In genomic region chr5:119411935-119412623, GRCh38 we compare ENCODE assay signal across 8 cellular contexts. TPM values are rescaled to one million over a fixed set of nuclear protein-coding genes. Genes with fewer than 3 reads are reported as not detected.
DNase-seq lines count a peak whose midpoint lies in the region; ATAC-seq and TF ChIP-seq lines count a peak whose summit lies in the region.

No MANE protein-coding gene starts in this region.

- no peaks in the 10 kb centered on the region for H3K27me3 Mint-ChIP-seq in activated T-cell treated with anti-CD3 and anti-CD28 coated beads, Interleukin-2, amount 50 U/mL, for 72 hours (ENCODE audit: low read depth)
- peaks cover 0 to 5% (median 0%) of the 10 kb centered on the region in 5 donors for H3K27me3 Mint-ChIP-seq in naive thymus-derived CD4-positive, alpha-beta T cell

- peaks cover 42% of the 10 kb centered on the region for H3K4me1 Mint-ChIP-seq in activated T-cell treated with anti-CD3 and anti-CD28 coated beads, Interleukin-2, amount 50 U/mL, for 72 hours (ENCODE audit: low read depth)
- H3K4me1 Mint-ChIP-seq in naive thymus-derived CD4-positive, alpha-beta T cell = peaks cover 11 to 32% (median 20%) of the 10 kb centered on the region in 7 donors

- H3K9me3 Mint-ChIP-seq in activated T-cell treated with anti-CD3 and anti-CD28 coated beads, Interleukin-2, amount 50 U/mL, for 72 hours = no peaks in the 10 kb centered on the region
- H3K9me3 Mint-ChIP-seq in naive thymus-derived CD4-positive, alpha-beta T cell = no peaks in the 10 kb centered on the region

- H3K27ac ChIP-seq in naive thymus-derived CD4-positive, alpha-beta T cell (ENCODE audit: low read depth, low read length) = peak overlapping the region; percentile 15
- H3K27ac ChIP-seq in upper lobe of right lung = peak overlapping the region; percentile 70

- H3K36me3 Mint-ChIP-seq in activated T-cell treated with anti-CD3 and anti-CD28 coated beads, Interleukin-2, amount 50 U/mL, for 72 hours (ENCODE audit: insufficient read depth in 2 of 2) = no peaks in the 10 kb centered on the region
- no peaks in the 10 kb centered on the region for H3K36me3 Mint-ChIP-seq in naive thymus-derived CD4-positive, alpha-beta T cell

- H3K4me3 ChIP-seq in fibroblast of pulmonary artery (replicated peaks; ENCODE audit: low read depth, low read length) = peak overlapping the region; percentile 64
- H3K4me3 ChIP-seq in naive thymus-derived CD4-positive, alpha-beta T cell (ENCODE audit: low read length) = peak overlapping the region; percentile 59
- peak overlapping the region; percentile 51 for H3K4me3 ChIP-seq in upper lobe of right lung

- intact Hi-C loops in naive thymus-derived CD4-positive, alpha-beta T cell (cut with micrococcal nuclease) = loop anchor here (1.0 to 5.0 kb wide), 10 partner anchors 23 to 424 kb away; partner anchors contain the start of gene DTWD2 (in 2 of the 2)
- intact Hi-C loops in upper lobe of right lung (cut with DNase I) = no loop called here

- peak overlapping the region; percentile 93 for H3K27ac Mint-ChIP-seq in activated T-cell treated with anti-CD3 and anti-CD28 coated beads, Interleukin-2, amount 50 U/mL, for 72 hours
- H3K27ac Mint-ChIP-seq in naive thymus-derived CD4-positive, alpha-beta T cell = peak overlapping the region; percentile 55 to 86 (median 76)

- TF ChIP-seq CTCF in fibroblast of pulmonary artery (IDR thresholded peaks at IDR 0.05; ENCODE audit: low read length, missing control alignments) (peak; percentile 85), upper lobe of right lung (IDR thresholded peaks at IDR 0.05) (peak; percentile 96)

- ATAC-seq in GM21526 (IDR thresholded peaks at IDR 0.05; ENCODE audit: low FRiP score, unreplicated experiment) (peak; percentile 70), upper lobe of right lung (peak; percentile 97)
- ATAC-seq in activated T-cell treated with anti-CD3 and anti-CD28 coated beads, Interleukin-2, amount 50 U/mL, for 72 hours (replicated peaks in 1 of 2) = peak; percentile 67 to 71
- ATAC-seq in naive thymus-derived CD4-positive, alpha-beta T cell = peak; percentile 92

- DNase-seq in DMS79 treated with DMSO at 0.1 percent for 48 hours (lab: John Stamatoyannopoulos, UW) (peak; percentile 42), HuH-7 (ENCODE audit: low spot score) (peak; percentile 29), OCI-M1 (lab: John Stamatoyannopoulos, UW) (peak; percentile 59), fibroblast of pulmonary artery (ENCODE audit: low read depth) (peak; percentile 87), upper lobe of right lung (peak; percentile 69)
- DNase-seq in activated T-cell treated with anti-CD3 and anti-CD28 coated beads, Interleukin-2, amount 50 U/mL, for 72 hours = peak; percentile 50 to 60
- peak in 7 of 9 donors; percentile 54 to 73 (median 68) for DNase-seq in naive thymus-derived CD4-positive, alpha-beta T cell

- H3K9me3 ChIP-seq in naive thymus-derived CD4-positive, alpha-beta T cell (ENCODE audit: control insufficient read depth in 2 of 3, low read length in 3 of 3) = no peaks in the 10 kb centered on the region
- H3K9me3 ChIP-seq in upper lobe of right lung = no peaks in the 10 kb centered on the region

- CTCF ChIA-PET in naive thymus-derived CD4-positive, alpha-beta T cell (lab: Charles Lee) = interaction anchor here (0.6 to 6.7 kb wide), 37 partner anchors 10 to 426 kb away, joined by 3 to 54 read pairs (median 5); partner anchors contain the start of genes DMXL1, DTWD2 and TNFAIP8

- POLR2A ChIA-PET in naive thymus-derived CD4-positive, alpha-beta T cell (lab: Charles Lee) = interaction anchor here (0.6 to 3.0 kb wide), 15 partner anchors 9 to 424 kb away, joined by 3 to 9 read pairs (median 4); partner anchors contain the start of gene DTWD2

- no peaks in the 10 kb centered on the region for H3K36me3 ChIP-seq in naive thymus-derived CD4-positive, alpha-beta T cell (ENCODE audit: control insufficient read depth in 2 of 3, insufficient read depth in 3 of 3, low read length in 3 of 3)
- no peaks in the 10 kb centered on the region for H3K36me3 ChIP-seq in upper lobe of right lung

- H3K27me3 ChIP-seq in naive thymus-derived CD4-positive, alpha-beta T cell (ENCODE audit: control insufficient read depth in 2 of 2, insufficient read depth in 2 of 2, low read length in 2 of 2) = no peaks in the 10 kb centered on the region
- H3K27me3 ChIP-seq in upper lobe of right lung = no peaks in the 10 kb centered on the region

- peak overlapping the region; percentile 94 to 96 for H3K4me3 Mint-ChIP-seq in activated T-cell treated with anti-CD3 and anti-CD28 coated beads, Interleukin-2, amount 50 U/mL, for 72 hours
- peak overlapping the region; percentile 88 to 93 (median 91) for H3K4me3 Mint-ChIP-seq in naive thymus-derived CD4-positive, alpha-beta T cell

- H3K4me1 ChIP-seq in naive thymus-derived CD4-positive, alpha-beta T cell (ENCODE audit: control insufficient read depth in 2 of 2, insufficient read depth in 2 of 2, low read length in 2 of 2) = peaks cover 0 to 5% of the 10 kb centered on the region in 2 donors
- peaks cover 5% of the 10 kb centered on the region for H3K4me1 ChIP-seq in upper lobe of right lung

RNA-seq across cellular contexts. Expression of gene HSD17B4, which starts 40.2 kb away (rescaled TPM):
- 10 to 100 TPM; 63.1 to 90.6 TPM for total RNA-seq in activated T-cell treated with anti-CD3 and anti-CD28 coated beads, Interleukin-2, amount 50 U/mL, for 72 hours
- total RNA-seq in naive thymus-derived CD4-positive, alpha-beta T cell = 10 to 100 TPM; 22.5 to 77.2 (median 71.0) TPM
- polyA plus RNA-seq in naive thymus-derived CD4-positive, alpha-beta T cell = 100 to 1,000 TPM in 1 of 2 donors, 10 to 100 TPM in 1; 55.7 to 131 TPM
- total RNA-seq in upper lobe of right lung = 335 TPM

RNA-seq across cellular contexts. Expression of gene TNFAIP8, which starts 56.3 kb away (rescaled TPM):
- 100 to 1,000 TPM; 117 to 137 TPM for total RNA-seq in activated T-cell treated with anti-CD3 and anti-CD28 coated beads, Interleukin-2, amount 50 U/mL, for 72 hours
- total RNA-seq in naive thymus-derived CD4-positive, alpha-beta T cell = 100 to 1,000 TPM; 102 to 162 (median 130) TPM
- 100 to 1,000 TPM; 261 to 285 TPM for polyA plus RNA-seq in naive thymus-derived CD4-positive, alpha-beta T cell
- 22.4 TPM for total RNA-seq in upper lobe of right lung

Comparison
In these comparisons a context has a peak if more than half of its experiments do, and no peak if none do; other contexts are left out.
1. Peak in every context shown above with its lines: DNase-seq, ATAC-seq, H3K4me3 ChIP-seq and H3K27ac ChIP-seq.
2. DNase-seq: peak in every context shown above with its lines; median percentile 87 in fibroblast of pulmonary artery; 69 in upper lobe of right lung; 68 in naive thymus-derived CD4-positive, alpha-beta T cell; 59 in OCI-M1; 55 in activated T-cell treated with anti-CD3 and anti-CD28 coated beads, Interleukin-2, amount 50 U/mL, for 72 hours; 42 in DMS79 treated with DMSO at 0.1 percent for 48 hours; 29 in HuH-7.